Comparison of ENCODE assay signal across 11 cellular contexts in the genomic region with DNA sequence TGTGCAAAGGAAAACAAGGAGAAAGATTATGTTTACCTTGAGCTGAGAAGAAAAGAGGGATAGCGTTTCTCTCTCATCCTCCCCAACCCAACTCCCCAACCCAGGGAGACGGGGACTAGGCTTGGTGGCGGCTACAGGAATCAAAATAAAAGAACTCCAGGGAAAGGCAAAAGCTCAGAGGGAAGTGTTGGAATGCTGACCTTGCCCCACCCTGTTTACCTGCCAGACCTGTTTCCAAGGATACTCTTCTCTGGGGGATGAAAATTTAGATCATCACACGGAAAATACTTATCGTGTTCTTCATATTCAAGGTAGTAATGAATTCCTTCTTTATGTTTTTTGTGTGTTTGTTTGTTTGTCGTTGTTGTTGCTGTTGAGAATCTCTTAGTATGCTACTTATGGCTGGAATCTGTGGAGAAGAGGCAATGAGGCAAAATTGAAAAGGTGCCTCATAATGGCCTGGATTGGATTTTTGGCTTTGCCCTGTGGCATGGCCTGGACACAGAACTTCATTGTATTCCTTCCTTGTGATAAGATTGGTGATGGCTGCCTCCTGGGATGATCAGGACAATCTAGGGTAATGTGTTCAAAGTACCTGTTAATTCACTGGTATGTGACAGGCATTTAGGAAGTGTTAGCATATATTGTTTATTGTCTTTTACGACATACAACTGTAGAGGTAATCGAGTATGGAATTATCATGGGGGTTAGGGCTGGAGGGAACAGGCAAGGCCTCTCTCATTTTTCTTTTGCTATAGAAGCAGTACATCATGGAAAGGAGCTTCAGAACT.
"Had no signal": no experiment of that assay in that cellular context is flagged by ENCODE, and none has a peak within 500 bp of the region (broad histone marks: within the 10 kb centered on the region; RNA-seq: fewer than 3 reads in every experiment).

No MANE protein-coding gene starts in this region.

- ATAC-seq: activated CD8-positive, alpha-beta memory T cell treated with anti-CD3 and anti-CD28 coated beads, Interleukin-2, amount 10 ng/mL, durations not matched to agents 7 days and 5 days; effector memory CD8-positive, alpha-beta T cell had no signal

- H3K27me3 Mint-ChIP-seq: activated CD8-positive, alpha-beta memory T cell treated with anti-CD3 and anti-CD28 coated beads, Interleukin-2, amount 10 ng/mL, durations not matched to agents 7 days and 5 days; activated naive CD8-positive, alpha-beta T cell treated with anti-CD3 and anti-CD28 coated beads for 36 hours; effector memory CD8-positive, alpha-beta T cell had no signal

- H3K4me3 Mint-ChIP-seq: activated CD4-positive, alpha-beta memory T cell treated with anti-CD3 and anti-CD28 coated beads, Interleukin-2, amount 10 ng/mL, durations not matched to agents 7 days and 5 days; activated CD8-positive, alpha-beta memory T cell treated with anti-CD3 and anti-CD28 coated beads, Interleukin-2, amount 10 ng/mL, durations not matched to agents 7 days and 5 days; activated naive CD8-positive, alpha-beta T cell treated with anti-CD3 and anti-CD28 coated beads for 36 hours; effector memory CD8-positive, alpha-beta T cell; nephron progenitor cell had no signal

- H3K4me3 ChIP-seq: thoracic aorta had no signal

- H3K27ac ChIP-seq: thoracic aorta had no signal

- DNase-seq: activated CD4-positive, alpha-beta memory T cell treated with anti-CD3 and anti-CD28 coated beads, Interleukin-2, amount 10 ng/mL, durations not matched to agents 7 days and 5 days; activated CD4-positive, alpha-beta T cell treated with anti-CD3 and anti-CD28 coated beads for 48 hours; activated CD4-positive, CD25-positive, alpha-beta regulatory T cell; activated CD8-positive, alpha-beta memory T cell treated with anti-CD3 and anti-CD28 coated beads, Interleukin-2, amount 10 ng/mL, durations not matched to agents 7 days and 5 days; activated naive CD8-positive, alpha-beta T cell treated with anti-CD3 and anti-CD28 coated beads for 36 hours; amygdala; effector memory CD8-positive, alpha-beta T cell; nephron progenitor cell; T-helper 1 cell; T-helper 9 cell had no signal

- H3K36me3 ChIP-seq: thoracic aorta had no signal

- H3K27ac Mint-ChIP-seq: activated CD4-positive, alpha-beta memory T cell treated with anti-CD3 and anti-CD28 coated beads, Interleukin-2, amount 10 ng/mL, durations not matched to agents 7 days and 5 days; activated CD8-positive, alpha-beta memory T cell treated with anti-CD3 and anti-CD28 coated beads, Interleukin-2, amount 10 ng/mL, durations not matched to agents 7 days and 5 days; activated naive CD8-positive, alpha-beta T cell treated with anti-CD3 and anti-CD28 coated beads for 36 hours; effector memory CD8-positive, alpha-beta T cell; nephron progenitor cell had no signal

- H3K9me3 Mint-ChIP-seq: activated CD4-positive, alpha-beta memory T cell treated with anti-CD3 and anti-CD28 coated beads, Interleukin-2, amount 10 ng/mL, durations not matched to agents 7 days and 5 days; activated naive CD8-positive, alpha-beta T cell treated with anti-CD3 and anti-CD28 coated beads for 36 hours; effector memory CD8-positive, alpha-beta T cell had no signal

- H3K4me1 Mint-ChIP-seq: activated naive CD8-positive, alpha-beta T cell treated with anti-CD3 and anti-CD28 coated beads for 36 hours had no signal

- H3K9me3 ChIP-seq: thoracic aorta had no signal
